Comparison of ENCODE assay signal across 19 cellular contexts in genomic region chr17:9038380-9038779, GRCh38. TPM values are rescaled to one million over a fixed set of nuclear protein-coding genes. Genes with fewer than 3 reads are reported as not detected.
DNase-seq lines count a peak whose midpoint lies in the region; FAIRE-seq and TF ChIP-seq lines count a peak whose summit lies in the region.
"Had no signal": no experiment of that assay in that cellular context is flagged by ENCODE, and none has a peak within 500 bp of the region (broad histone marks: within the 10 kb centered on the region; RNA-seq: fewer than 3 reads in every experiment).

No MANE protein-coding gene starts in this region.

- TF ChIP-seq POLR2A in esophagus muscularis mucosa (IDR thresholded peaks at IDR 0.05; ENCODE audit: low read depth): no peak

- no peak overlapping the region for H3K4ac ChIP-seq in mesendoderm (ENCODE audit: low read depth, low read length)

- no peak overlapping the region for H2AK5ac ChIP-seq in mesendoderm (ENCODE audit: low read length)

- no peak overlapping the region for H2BK5ac ChIP-seq in mesendoderm (ENCODE audit: low read length)

- 80% methylated on average over 1 of the region's 1 CpG for WGBS in esophagus muscularis mucosa
- no CpG with 5 or more reads among the region's 1 CpG for WGBS in mesendoderm (ENCODE audit: extremely low coverage, insufficient coverage, low lambda C conversion rate)

- H3K4me3 ChIP-seq in Loucy (ENCODE audit: low read length, poor library complexity, severe bottlenecking): peak overlapping the region; percentile 57
- H3K4me3 ChIP-seq in esophagus muscularis mucosa: no peak overlapping the region
- no peak overlapping the region for H3K4me3 ChIP-seq in mesendoderm (ENCODE audit: low read length)
- H3K4me3 ChIP-seq: A549; BLaER1 treated with 17β-estradiol and CSF1 and Interleukin-3, amounts not matched to agents 10 nM and 100 nM had no signal

- DNase-seq in esophagus muscularis mucosa (ENCODE audit: extremely low spot score) (no peak), mesendoderm (peak; percentile 68), D341Med (ENCODE audit: low spot score) (no peak), D721Med (ENCODE audit: insufficient read length, low spot score) (no peak), NCI-H2029 (lab: John Stamatoyannopoulos, UW) (no peak)
- DNase-seq: Caco-2; Calu3; CD4-positive, alpha-beta T cell; CD8-positive, alpha-beta T cell; DMS79 treated with DMSO at 0.1 percent for 48 hours; GF-D8 had no signal

- H3K23ac ChIP-seq in mesendoderm (ENCODE audit: low read length): no peak overlapping the region

- H2BK15ac ChIP-seq in mesendoderm (replicated peaks; ENCODE audit: low read depth): no peak overlapping the region

- H3K4me1 ChIP-seq in Loucy (ENCODE audit: insufficient read depth, low read length, poor library complexity, severe bottlenecking) (peaks cover 28% of the 10 kb centered on the region), esophagus muscularis mucosa (peaks cover 0 to 34% (median 25%) of the 10 kb centered on the region in 4 donors), mesendoderm (ENCODE audit: control insufficient read depth, low read depth, low read length) (no peaks in the 10 kb centered on the region)
- H3K4me1 ChIP-seq: A549; BLaER1 treated with 17β-estradiol and CSF1 and Interleukin-3, amounts not matched to agents 10 nM and 100 nM; Caco-2 had no signal

- no peaks in the 10 kb centered on the region for H3K79me1 ChIP-seq in mesendoderm (ENCODE audit: low read length)

- H3K79me2 ChIP-seq in Loucy (ENCODE audit: insufficient read depth, low read length): no peaks in the 10 kb centered on the region
- no peaks in the 10 kb centered on the region for H3K79me2 ChIP-seq in mesendoderm (ENCODE audit: control insufficient read depth, insufficient read depth, low read length)

- H4K5ac ChIP-seq in mesendoderm (ENCODE audit: low read length): no peak overlapping the region

- peaks cover 8% of the 10 kb centered on the region; the same call in 1 of the 2 replicates for H3K36me3 ChIP-seq in Loucy (ENCODE audit: insufficient read depth, low read length)
- peaks cover 0 to 6% (median 0%) of the 10 kb centered on the region in 4 donors for H3K36me3 ChIP-seq in esophagus muscularis mucosa
- no peaks in the 10 kb centered on the region for H3K36me3 ChIP-seq in mesendoderm (ENCODE audit: control insufficient read depth, insufficient read depth, low read length)
- H3K36me3 ChIP-seq: BLaER1 treated with 17β-estradiol and CSF1 and Interleukin-3, amounts not matched to agents 10 nM and 100 nM had no signal

- H3K4me2 ChIP-seq in Loucy (ENCODE audit: low read depth, low read length, poor library complexity, severe bottlenecking): peak overlapping the region; percentile 74
- H3K4me2 ChIP-seq in mesendoderm (ENCODE audit: low read length): no peak overlapping the region
- H3K4me2 ChIP-seq: A549; BLaER1 treated with 17β-estradiol and CSF1 and Interleukin-3, amounts not matched to agents 10 nM and 100 nM had no signal

- TF ChIP-seq CTCF in Loucy (conservative IDR thresholded peaks at IDR 0.05; ENCODE audit: low read length): no peak
- TF ChIP-seq CTCF in esophagus muscularis mucosa (IDR thresholded peaks at IDR 0.05): no peak
- TF ChIP-seq CTCF in D721Med (IDR thresholded peaks at IDR 0.05; ENCODE audit: insufficient read depth, missing control alignments): no peak

- FAIRE-seq in D721Med (lab: Jason Lieb, UNC): no peak
- FAIRE-seq: G401.6, GM12891, GM19239 had no signal

- H3K9me3 ChIP-seq in Loucy (ENCODE audit: insufficient read depth, low read depth, low read length) (peaks cover 8% of the 10 kb centered on the region; the same call in 1 of the 2 replicates), esophagus muscularis mucosa (peaks cover 0 to 6% (median 0%) of the 10 kb centered on the region in 4 donors)
- H3K9me3 ChIP-seq: Caco-2 had no signal

- intact Hi-C loops in esophagus muscularis mucosa (cut with DNase I): no loop called here

- no peaks in the 10 kb centered on the region for H3K9me2 ChIP-seq in Loucy (replicated peaks; ENCODE audit: low read depth, low read length)

- H3K27me3 ChIP-seq in Loucy (ENCODE audit: insufficient read depth, low read length, poor library complexity, severe bottlenecking): no peaks in the 10 kb centered on the region
- H3K27me3 ChIP-seq in esophagus muscularis mucosa: no peaks in the 10 kb centered on the region
- no peaks in the 10 kb centered on the region for H3K27me3 ChIP-seq in mesendoderm (ENCODE audit: insufficient read depth, low read length, poor library complexity)
- H3K27me3 ChIP-seq: BLaER1 treated with 17β-estradiol and CSF1 and Interleukin-3, amounts not matched to agents 10 nM and 100 nM had no signal

- peaks cover 4% of the 10 kb centered on the region; the same call in 1 of the 2 replicates for H3F3A ChIP-seq in Loucy (ENCODE audit: low read depth)

- no peak overlapping the region for H4K8ac ChIP-seq in mesendoderm (ENCODE audit: low read depth, low read length)

- H3K9ac ChIP-seq in Loucy (ENCODE audit: low read depth, low read length, poor library complexity, severe bottlenecking) (peak overlapping the region; percentile 71), mesendoderm (ENCODE audit: low read length) (no peak overlapping the region)
- H3K9ac ChIP-seq: BLaER1 treated with 17β-estradiol and CSF1 and Interleukin-3, amounts not matched to agents 10 nM and 100 nM had no signal

- H2AFZ ChIP-seq in Loucy (ENCODE audit: low read length): no peak overlapping the region; the same call in 1 of the 2 replicates

- H4K20me1 ChIP-seq in Loucy (ENCODE audit: insufficient read depth, low read length, poor library complexity, severe bottlenecking): no peaks in the 10 kb centered on the region
- H4K20me1 ChIP-seq: BLaER1 treated with 17β-estradiol and CSF1 and Interleukin-3, amounts not matched to agents 10 nM and 100 nM had no signal

- TF ChIP-seq EP300 in esophagus muscularis mucosa (IDR thresholded peaks at IDR 0.05): no peak

- H3K56ac ChIP-seq in mesendoderm (ENCODE audit: low read length): no peak overlapping the region

- H3K18ac ChIP-seq in mesendoderm (ENCODE audit: low read length): no peak overlapping the region

- no peak overlapping the region for H2BK120ac ChIP-seq in mesendoderm (ENCODE audit: low read depth, low read length)

- peak overlapping the region; percentile 40 to 61 (median 59) for H3K27ac ChIP-seq in esophagus muscularis mucosa (replicated peaks in 1 of 4)
- H3K27ac ChIP-seq in mesendoderm (ENCODE audit: low read depth, low read length): no peak overlapping the region
- H3K27ac ChIP-seq: 22Rv1; A549; BLaER1 treated with 17β-estradiol and CSF1 and Interleukin-3, amounts not matched to agents 10 nM and 100 nM; C4-2B had no signal

RNA-seq across cellular contexts. Expression of gene NTN1, which starts 17.1 kb away (rescaled TPM):
- 100 to 1,000 TPM in 3 of 4 donors, 10 to 100 TPM in 1; 69.3 to 179 (median 117) TPM for total RNA-seq in esophagus muscularis mucosa
- 7.6 TPM for polyA plus RNA-seq in mesendoderm (2013, experiment 1 of 2)
- polyA plus RNA-seq in mesendoderm (2013, experiment 2 of 2): 7.0 TPM
